27 cellular contexts compared by ENCODE assay signal in genomic region chr10:47190301-47190700, GRCh38.
DNase-seq lines count a peak whose midpoint lies in the region; ATAC-seq and TF ChIP-seq lines count a peak whose summit lies in the region.
"Had no signal": no experiment of that assay in that cellular context is flagged by ENCODE, and none has a peak within 500 bp of the region (broad histone marks: within the 10 kb centered on the region; RNA-seq: fewer than 3 reads in every experiment).

No MANE protein-coding gene starts in this region.

- ATAC-seq in mucosa of descending colon (peak; percentile 58), HG03442 (IDR thresholded peaks at IDR 0.05; ENCODE audit: unreplicated experiment) (no peak), HG03354 (IDR thresholded peaks at IDR 0.05; ENCODE audit: poor library complexity, severe bottlenecking, unreplicated experiment) (no peak)
- ATAC-seq: activated T-helper 17 cell treated with anti-CD3 and anti-CD28 coated beads, Interleukin-2, amount 50 U/mL, for 72 hours; GM12878; lower lobe of right lung; natural killer cell had no signal

- DNase-seq in SHP77 treated with DMSO at 0.1 percent for 48 hours (lab: John Stamatoyannopoulos, UW) (peak; percentile 2), SHP77 (lab: John Stamatoyannopoulos, UW) (no peak), NCI-H2029 (lab: John Stamatoyannopoulos, UW) (peak; percentile 45), NCI-H748 treated with DMSO at 0.1 percent for 48 hours (lab: John Stamatoyannopoulos, UW) (peak; percentile 80), mucosa of descending colon (no peak), NCI-H446 treated with DMSO at 0.1 percent for 48 hours (lab: John Stamatoyannopoulos, UW) (no peak)
- DNase-seq: activated CD4-positive, alpha-beta T cell treated with anti-CD3 and anti-CD28 coated beads for 4 hours; activated naive CD4-positive, alpha-beta T cell treated with anti-CD3 and anti-CD28 coated beads, Interleukin-2, amount 10 ng/mL, durations not matched to agents 7 days and 5 days; brain microvascular endothelial cell; CD4-positive, CD25-positive, alpha-beta regulatory T cell; GOT3; kidney glomerular epithelial cell; lower lobe of right lung; MG63; natural killer cell; NCI-H1436 treated with DMSO at 0.1 percent for 48 hours; NCI-H446; occipital lobe; stimulated activated CD4-positive, alpha-beta T cell treated with anti-CD3 and anti-CD28 coated beads, Interleukin-4, amount 100 ng/mL, for 24 hours; T1000; thyroid gland had no signal

- peaks cover 19% of the 10 kb centered on the region for H3K4me1 ChIP-seq in mucosa of descending colon (ENCODE audit: low read depth)
- H3K4me1 ChIP-seq: lower lobe of right lung, SJSA1, thyroid gland had no signal

- intact Hi-C loops in mucosa of descending colon (cut with DNase I, micrococcal nuclease) = no loop called here

- H3K9me3 ChIP-seq in mucosa of descending colon = no peaks in the 10 kb centered on the region
- H3K9me3 ChIP-seq: lower lobe of right lung, MG63, SJSA1, thyroid gland had no signal

- TF ChIP-seq CTCF in mucosa of descending colon (IDR thresholded peaks at IDR 0.05) = no peak

- no peaks in the 10 kb centered on the region for H3K36me3 ChIP-seq in mucosa of descending colon (ENCODE audit: low read depth)
- H3K36me3 ChIP-seq: brain microvascular endothelial cell, lower lobe of right lung, MG63, SJSA1, thyroid gland had no signal

- H3K4me3 ChIP-seq in mucosa of descending colon = no peak overlapping the region
- H3K4me3 ChIP-seq: GM12878, K562, lower lobe of right lung, MG63, SJSA1, thyroid gland had no signal

Comparison
In these comparisons a context has a peak if more than half of its experiments do, and no peak if none do; other contexts are left out.
1. DNase-seq: peak in SHP77 treated with DMSO at 0.1 percent for 48 hours (single experiment), NCI-H2029 (single experiment) and NCI-H748 treated with DMSO at 0.1 percent for 48 hours (single experiment); none in SHP77 (0 of 2), mucosa of descending colon (0 of 3) and NCI-H446 treated with DMSO at 0.1 percent for 48 hours (single experiment).